ENCODE assay signal across 36 cellular contexts in the genomic region with DNA sequence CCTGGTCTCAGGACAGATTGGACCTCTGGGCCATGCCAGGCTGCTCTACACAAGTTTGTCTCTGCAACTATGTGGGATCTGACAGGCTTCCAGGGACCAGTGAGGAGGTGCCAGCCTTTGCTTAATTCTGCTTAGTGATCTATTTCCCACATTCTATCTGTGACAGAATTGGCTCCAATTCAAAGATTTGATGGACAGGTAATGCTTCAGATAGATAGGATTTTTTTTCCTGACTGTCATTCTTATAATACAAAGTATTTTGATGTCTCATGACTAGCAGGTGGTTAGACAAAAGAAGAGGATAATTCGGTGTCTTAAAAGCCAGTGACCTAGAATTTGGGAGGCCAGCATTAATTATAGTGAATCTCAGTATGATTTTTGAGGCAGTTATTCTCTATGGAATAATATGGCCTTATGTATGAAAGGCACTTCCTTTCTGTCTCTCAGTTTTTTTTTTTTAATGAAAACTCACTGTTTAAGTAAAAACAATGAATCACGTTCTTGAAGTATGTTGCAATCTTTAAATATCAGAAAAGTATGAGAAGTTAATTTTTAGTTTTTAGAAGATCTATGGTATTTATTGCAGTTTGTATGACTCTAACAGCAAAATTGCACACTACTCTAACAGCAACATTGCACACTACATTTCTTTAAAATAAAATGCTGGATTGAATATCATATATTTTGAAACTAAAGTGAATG. TPM values are rescaled to one million over a fixed set of nuclear protein-coding genes. Genes with fewer than 3 reads are reported as not detected.
DNase-seq lines count a peak whose midpoint lies in the region; ATAC-seq, FAIRE-seq and TF ChIP-seq lines count a peak whose summit lies in the region.
"Had no signal": no experiment of that assay in that cellular context is flagged by ENCODE, and none has a peak within 500 bp of the region (broad histone marks: within the 10 kb centered on the region; RNA-seq: fewer than 3 reads in every experiment).

No MANE protein-coding gene starts in this region.

- H4K20me1 ChIP-seq in HepG2 (ENCODE audit: insufficient read depth, low read length), result no peaks in the 10 kb centered on the region

- in situ Hi-C loops in HepG2 (cut with HindIII; ENCODE audit: extremely low pct_ligation_motif_present, low pct_unique_long_range_greater_than_20kb) (no loop called here), GM13976 (cut with MboI; ENCODE audit: low sequenced_read_pairs, unreplicated experiment) (no loop called here)

- H3K36me3 ChIP-seq in HepG2 (replicated peaks in 1 of 2; ENCODE audit: control insufficient read depth in 1 of 2, insufficient read depth in 2 of 2, low read length in 2 of 2) (no peaks in the 10 kb centered on the region), right lobe of liver (no peaks in the 10 kb centered on the region), tibial artery (no peaks in the 10 kb centered on the region)
- H3K36me3 ChIP-seq: BE2C, breast epithelium, colonic mucosa, HAP-1, tibial nerve had no signal

- intact Hi-C loops in HepG2 (cut with micrococcal nuclease; ENCODE audit: unreplicated experiment) (no loop called here), right lobe of liver (cut with DNase I) (no loop called here), tibial artery (cut with DNase I; ENCODE audit: low total_unique reads) (no loop called here)

- TF ChIP-seq RAD21 in HepG2 (CRISPR knock-in tag; IDR thresholded peaks at IDR 0.05), result no peak

- POLR2A ChIA-PET in HepG2 (lab: Yijun Ruan, JAX), result no interaction called here

- H3K9me3 ChIP-seq in HepG2 (ENCODE audit: low read length), result no peaks in the 10 kb centered on the region
- H3K9me3 ChIP-seq in right lobe of liver, result no peaks in the 10 kb centered on the region
- peaks cover 0 to 2% (median 0%) of the 10 kb centered on the region in 3 donors for H3K9me3 ChIP-seq in tibial artery
- H3K9me3 ChIP-seq: BE2C, breast epithelium, colonic mucosa, HAP-1 had no signal

- BruUV-seq in HepG2 (replicated peaks; lab: Mats Ljungman, UMichigan), result no TSS peak

- H3K79me2 ChIP-seq in HepG2 (ENCODE audit: insufficient read depth, low read length), result no peaks in the 10 kb centered on the region

- ATAC-seq in HepG2 (no peak), right lobe of liver (no peak), GM19467 (IDR thresholded peaks at IDR 0.05; ENCODE audit: unreplicated experiment) (no peak)
- ATAC-seq: activated T-cell treated with anti-CD3 and anti-CD28 coated beads, Interleukin-2, amount 50 U/mL, for 72 hours; effector memory CD8-positive, alpha-beta T cell; left ventricle myocardium superior; naive thymus-derived CD4-positive, alpha-beta T cell; T-cell had no signal

- 43% methylated on average over 2 of the region's 2 CpGs for WGBS in HepG2 (ENCODE audit: low lambda C conversion rate)
- 23% methylated on average over 2 of the region's 2 CpGs for WGBS in right lobe of liver (ENCODE audit: insufficient coverage, low coverage, low lambda C conversion rate, missing lambda C conversion rate)

- H3K27me3 ChIP-seq in HepG2 (ENCODE audit: control insufficient read depth in 1 of 2, insufficient read depth in 2 of 2, low read length in 2 of 2), result no peaks in the 10 kb centered on the region
- no peaks in the 10 kb centered on the region for H3K27me3 ChIP-seq in right lobe of liver
- no peaks in the 10 kb centered on the region for H3K27me3 ChIP-seq in tibial artery
- H3K27me3 ChIP-seq: BE2C, breast epithelium, colonic mucosa, tibial nerve had no signal

- TF ChIP-seq EP300 in HepG2 (IDR thresholded peaks at IDR 0.05; ENCODE audit: low read depth in 2 of 2, low read length in 2 of 2), result no peak
- TF ChIP-seq EP300 in HepG2 (CRISPR knock-in tag; IDR thresholded peaks at IDR 0.05; ENCODE audit: borderline replicate concordance), result no peak

- H2AFZ ChIP-seq in HepG2 (ENCODE audit: low read length), result no peak overlapping the region

- FAIRE-seq in HepG2 (lab: Jason Lieb, UNC), result no peak
- FAIRE-seq: A204.1, RCC 7860, small intestine had no signal

- no peak overlapping the region for H3K9ac ChIP-seq in HepG2 (ENCODE audit: insufficient read depth, low read depth, low read length)

- H3K4me1 ChIP-seq in HepG2 (ENCODE audit: insufficient read depth, low read length) (no peaks in the 10 kb centered on the region), right lobe of liver (no peaks in the 10 kb centered on the region), tibial artery (no peaks in the 10 kb centered on the region)
- H3K4me1 ChIP-seq: BE2C, breast epithelium, colonic mucosa, tibial nerve had no signal

- CTCF ChIA-PET in HepG2 (lab: Yijun Ruan, JAX; ENCODE audit: low intra/inter-chr PET ratio, low total read pairs), result no interaction called here

- H3K4me2 ChIP-seq in HepG2 (ENCODE audit: low read depth, low read length), result no peak overlapping the region

- H3K27ac ChIP-seq in HepG2 (ENCODE audit: extremely low read length, insufficient read depth, low read length), result no peak overlapping the region
- H3K27ac ChIP-seq in right lobe of liver, result no peak overlapping the region
- no peak overlapping the region for H3K27ac ChIP-seq in tibial artery
- H3K27ac ChIP-seq: breast epithelium, colonic mucosa, tibial nerve had no signal

- H3K4me3 ChIP-seq in HepG2 (replicated peaks in 1 of 3; ENCODE audit: insufficient read depth in 1 of 3, low read depth in 2 of 3, low read length in 3 of 3) (no peak overlapping the region), right lobe of liver (no peak overlapping the region), fibroblast of pulmonary artery (replicated peaks; ENCODE audit: low read depth, low read length) (no peak overlapping the region), tibial artery (no peak overlapping the region)
- H3K4me3 ChIP-seq: breast epithelium, colonic mucosa, HAP-1, tibial nerve had no signal

- TF ChIP-seq POLR2A in HepG2 (IDR thresholded peaks at IDR 0.05; ENCODE audit: insufficient read depth in 1 of 2, low read depth in 2 of 2, low read length in 2 of 2) (no peak), right lobe of liver (IDR thresholded peaks at IDR 0.05) (no peak)

- no peak for DNase-seq in HepG2 (ENCODE audit: low spot score)
- no peak for DNase-seq in right lobe of liver
- DNase-seq in amniotic epithelial cell (ENCODE audit: low read depth), result peak; percentile 49
- peak; percentile 37 for DNase-seq in fibroblast of pulmonary artery (ENCODE audit: low read depth)
- DNase-seq in tibial artery, result no peak
- no peak for DNase-seq in NCI-H146 treated with DMSO at 0.1 percent for 48 hours (lab: John Stamatoyannopoulos, UW; ENCODE audit: unreplicated experiment)
- DNase-seq in GM13976 (ENCODE audit: low spot score), result no peak
- DNase-seq: activated CD4-positive, alpha-beta T cell treated with anti-CD3 and anti-CD28 coated beads, Interleukin-2, amount 50 U/mL, for 4 hours; activated CD4-positive, CD25-positive, alpha-beta regulatory T cell; activated naive CD4-positive, alpha-beta T cell; activated T-cell treated with anti-CD3 and anti-CD28 coated beads, Interleukin-2, amount 50 U/mL, for 72 hours; amniotic stem cell; BE2C; CD8-positive, alpha-beta memory T cell; colonic mucosa; effector memory CD8-positive, alpha-beta T cell; islet precursor cell; Kasumi-1; left ventricle myocardium superior; midbrain; MV-4-11; naive thymus-derived CD4-positive, alpha-beta T cell; NCI-H146; NCI-H510A; occipital lobe; SIG-M5; small intestine; stimulated activated CD4-positive, alpha-beta T cell treated with anti-CD3 and anti-CD28 coated beads, Interleukin-2, amount 100 ng/mL, for 24 hours; T-cell had no signal

- no peak for TF ChIP-seq CTCF in HepG2 (CRISPR knock-in tag; IDR thresholded peaks at IDR 0.05)
- TF ChIP-seq CTCF in right lobe of liver (IDR thresholded peaks at IDR 0.05), result no peak
- TF ChIP-seq CTCF in fibroblast of pulmonary artery (IDR thresholded peaks at IDR 0.05; ENCODE audit: low read length, missing control alignments), result no peak
- TF ChIP-seq CTCF in tibial artery (IDR thresholded peaks at IDR 0.05), result no peak
- no peak for TF ChIP-seq CTCF in GM13976 (IDR thresholded peaks at IDR 0.05; ENCODE audit: borderline replicate concordance, control extremely low read depth, extremely low read depth, insufficient read depth, missing control alignments)

TF ChIP-seq in HepG2, 621 proteins besides CTCF, POLR2A, EP300 and RAD21:
- TF ChIP-seq NCOA1 (CRISPR knock-in tag; IDR thresholded peaks at IDR 0.05), result no peak
- peak; percentile 24; the same call in 1 of the 2 replicates for TF ChIP-seq CEBPB (IDR thresholded peaks at IDR 0.05; ENCODE audit: borderline replicate concordance, low read depth, low read length)

RNA-seq across cellular contexts. Expression of a gene that starts 43.7 kb away (rescaled TPM):
- total RNA-seq in HepG2 (2016; rRNA removed; fragmentation: Illumina TruSeq; extraction: Trizol) (not detected in 2 replicates), right lobe of liver (1 to 10 TPM in 1 of 6 experiments, under 1 TPM in 2, not detected in 3; 0.18 to 1.5 (median 0.31) TPM)
- total RNA-seq in HepG2 (2016; cell fraction: cytosol; rRNA removed; fragmentation: Illumina TruSeq; extraction: Trizol; ENCODE audit: low read depth), result not detected in 2 replicates
- 0.06 TPM in 1 of 2 replicates, not detected in the other for total RNA-seq in HepG2 (2016; cell fraction: insoluble cytoplasmic fraction; rRNA removed; fragmentation: Illumina TruSeq; extraction: Trizol)
- not detected in 2 replicates for total RNA-seq in HepG2 (2016; cell fraction: membrane; rRNA removed; fragmentation: Illumina TruSeq; extraction: Trizol)
- 0.12 TPM in 1 of 2 replicates, not detected in the other for total RNA-seq in HepG2 (2016; cell fraction: nucleus; rRNA removed; fragmentation: Illumina TruSeq; extraction: Trizol)
- 0.34 and 0.55 TPM in 2 replicates for polyA plus RNA-seq in HepG2 (2011; rRNA removed)
- 0.12 and 0.46 TPM in 2 replicates for polyA plus RNA-seq in HepG2 (2011; cell fraction: cytosol; rRNA removed)
- 0.13 and 0.23 TPM in 2 replicates for polyA plus RNA-seq in HepG2 (2011; cell fraction: nucleus; rRNA removed)
- polyA plus RNA-seq in HepG2 (2012), result not detected in 2 replicates
- polyA plus RNA-seq in HepG2 (2016; cell fraction: cytosol; fragmentation: Illumina TruSeq; extraction: Trizol; ENCODE audit: low read depth), result not detected in 2 replicates
- not detected in 2 replicates for polyA plus RNA-seq in HepG2 (2016; cell fraction: insoluble cytoplasmic fraction; fragmentation: Illumina TruSeq; extraction: Trizol; ENCODE audit: low read depth)
- not detected in 2 replicates for polyA plus RNA-seq in HepG2 (2016; cell fraction: membrane; fragmentation: Illumina TruSeq; extraction: Trizol; ENCODE audit: low read depth)
- polyA plus RNA-seq in HepG2 (2016; cell fraction: nucleus; fragmentation: Illumina TruSeq; extraction: Trizol; ENCODE audit: insufficient read depth, low read depth), result not detected in 2 replicates
- polyA minus RNA-seq in HepG2 (2011; rRNA and poly(A)+ RNA removed; ENCODE audit: low replicate concordance), result 0.22 TPM in 1 of 2 replicates, not detected in the other
- polyA minus RNA-seq in HepG2 (2011; cell fraction: cytosol; rRNA and poly(A)+ RNA removed), result 0.18 and 0.49 TPM in 2 replicates
- polyA minus RNA-seq in HepG2 (2011; cell fraction: nucleus; rRNA and poly(A)+ RNA removed), result 0.90 and 1.5 TPM in 2 replicates
- total RNA-seq: G401 had no signal

Comparison
In these comparisons a context has a peak if more than half of its experiments do, and no peak if none do; other contexts are left out.
1. DNase-seq: peak in amniotic epithelial cell (single experiment) and fibroblast of pulmonary artery (single experiment); none in HepG2 (single experiment), right lobe of liver (0 of 3), tibial artery (0 of 2), NCI-H146 treated with DMSO at 0.1 percent for 48 hours (single experiment) and GM13976 (single experiment).